In the genomic region with DNA sequence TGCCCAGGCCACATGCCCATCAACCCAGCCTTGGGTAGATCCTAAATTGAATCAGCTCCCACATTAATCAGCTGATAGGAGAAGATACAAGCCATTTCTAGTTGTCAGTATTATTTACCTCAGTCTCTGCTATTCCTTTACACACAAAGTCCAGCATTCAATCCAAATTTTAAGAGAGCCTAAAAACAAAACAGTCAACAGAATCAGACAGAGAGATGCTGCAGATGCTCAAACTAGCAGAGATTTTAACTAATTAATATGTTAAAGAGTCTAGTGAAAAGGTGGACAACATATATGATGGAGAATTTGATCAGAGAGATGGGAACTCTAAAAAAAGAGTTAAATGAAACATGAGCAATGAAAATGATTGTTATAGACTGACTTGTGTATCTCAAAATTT, we compare ENCODE assay signal across 28 cellular contexts.
"Had no signal": no experiment of that assay in that cellular context is flagged by ENCODE, and none has a peak within 500 bp of the region (broad histone marks: within the 10 kb centered on the region; RNA-seq: fewer than 3 reads in every experiment).

No MANE protein-coding gene starts in this region.

- H3K36me3 Mint-ChIP-seq: stimulated activated effector memory CD8-positive, alpha-beta T cell treated with anti-CD3 and anti-CD28 coated beads, Interleukin-12 subunit alpha, Interleukin-12 subunit beta, amount 100 ng/mL, for 72 hours; type B pancreatic cell had no signal

- H3K4me1 ChIP-seq: stomach, thyroid gland, tibial artery, tibial nerve, upper lobe of right lung had no signal

- H3K4me3 Mint-ChIP-seq: stimulated activated effector memory CD8-positive, alpha-beta T cell treated with anti-CD3 and anti-CD28 coated beads, Interleukin-12 subunit alpha, Interleukin-12 subunit beta, amount 100 ng/mL, for 72 hours; stimulated activated memory B cell treated with anti-CD40 and anti-IgM and Interleukin-4, amounts not matched to agents 10 μg/mL and 1 μg/mL and 100 μg/mL, for 72 hours; stimulated activated naive B cell treated with anti-CD40 and anti-IgM and Interleukin-4, amounts not matched to agents 10 μg/mL and 1 μg/mL and 100 μg/mL, for 72 hours; stimulated activated naive CD8-positive, alpha-beta T cell treated with anti-CD3 and anti-CD28 coated beads, Interleukin-15, amount 100 ng/mL, for 72 hours; stimulated activated naive CD8-positive, alpha-beta T cell treated with anti-CD3 and anti-CD28 coated beads, Interleukin-15, Interleukin-2, amounts not matched to agents 100 ng/mL and 50 ng/mL, for 24 hours; type B pancreatic cell had no signal

- H3K27ac Mint-ChIP-seq: stimulated activated effector memory CD8-positive, alpha-beta T cell treated with anti-CD3 and anti-CD28 coated beads, Interleukin-12 subunit alpha, Interleukin-12 subunit beta, amount 100 ng/mL, for 72 hours; stimulated activated memory B cell treated with anti-CD40 and anti-IgM and Interleukin-4, amounts not matched to agents 10 μg/mL and 1 μg/mL and 100 μg/mL, for 72 hours; stimulated activated naive B cell treated with anti-CD40 and anti-IgM and Interleukin-4, amounts not matched to agents 10 μg/mL and 1 μg/mL and 100 μg/mL, for 72 hours; stimulated activated naive CD8-positive, alpha-beta T cell treated with anti-CD3 and anti-CD28 coated beads, Interleukin-15, amount 100 ng/mL, for 72 hours; stimulated activated naive CD8-positive, alpha-beta T cell treated with anti-CD3 and anti-CD28 coated beads, Interleukin-15, Interleukin-2, amounts not matched to agents 100 ng/mL and 50 ng/mL, for 24 hours; type B pancreatic cell had no signal

- H3K27me3 Mint-ChIP-seq: stimulated activated memory B cell treated with anti-CD40 and anti-IgM and Interleukin-4, amounts not matched to agents 10 μg/mL and 1 μg/mL and 100 μg/mL, for 72 hours had no signal

- H3K36me3 ChIP-seq: stomach, suprapubic skin, thoracic aorta, thyroid gland, tibial artery, tibial nerve, transverse colon, upper lobe of left lung, upper lobe of right lung, uterus, vagina had no signal

- H3K4me3 ChIP-seq: stomach, suprapubic skin, testis, thoracic aorta, thyroid gland, tibial artery, tibial nerve, transverse colon, upper lobe of left lung, upper lobe of right lung, uterus, vagina had no signal

- ATAC-seq: stimulated activated effector memory CD8-positive, alpha-beta T cell treated with anti-CD3 and anti-CD28 coated beads, Interleukin-12 subunit alpha, Interleukin-12 subunit beta, amount 100 ng/mL, for 72 hours; stimulated activated memory B cell treated with anti-CD40 and anti-IgM and Interleukin-4, amounts not matched to agents 10 μg/mL and 1 μg/mL and 100 μg/mL, for 72 hours; stimulated activated naive B cell treated with anti-CD40 and anti-IgM and Interleukin-4, amounts not matched to agents 10 μg/mL and 1 μg/mL and 100 μg/mL, for 72 hours; stimulated activated naive CD8-positive, alpha-beta T cell treated with anti-CD3 and anti-CD28 coated beads, Interleukin-15, amount 100 ng/mL, for 72 hours; stimulated activated naive CD8-positive, alpha-beta T cell treated with anti-CD3 and anti-CD28 coated beads, Interleukin-15, Interleukin-2, amounts not matched to agents 100 U/mL and 50 U/mL, for 24 hours; upper lobe of right lung had no signal

- H3K27ac ChIP-seq: stomach, suprapubic skin, thoracic aorta, thyroid gland, tibial artery, tibial nerve, transverse colon, upper lobe of left lung, upper lobe of right lung, vagina had no signal

- DNase-seq: stimulated activated CD4-positive, alpha-beta T cell treated with anti-CD3 and anti-CD28 coated beads, Interleukin-2, amount 100 ng/mL, for 48 hours; stimulated activated CD4-positive, alpha-beta T cell treated with anti-CD3 and anti-CD28 coated beads, Interleukin-4, amount 100 ng/mL, for 1 hour; stimulated activated CD4-positive, alpha-beta T cell treated with anti-CD3 and anti-CD28 coated beads, Interleukin-4, amount 100 ng/mL, for 24 hours; stimulated activated CD4-positive, alpha-beta T cell treated with anti-CD3 and anti-CD28 coated beads, Interleukin-4, amount 100 ng/mL, for 4 hours; stimulated activated CD8-positive, alpha-beta memory T cell treated with anti-CD3 and anti-CD28 coated beads, Interleukin-4, amount 100 ng/mL, for 48 hours; stimulated activated naive B cell treated with anti-CD40 and anti-IgM and Interleukin-4, amounts not matched to agents 10 μg/mL and 1 μg/mL and 100 μg/mL, for 72 hours; stimulated activated naive CD4-positive, alpha-beta T cell; stimulated activated naive CD4-positive, alpha-beta T cell treated with Interleukin-2 at 50 U/mL for 16 hours; stimulated activated naive CD8-positive, alpha-beta T cell treated with anti-CD3 and anti-CD28 coated beads, Interleukin-15, amount 100 ng/mL, for 72 hours; stimulated activated naive CD8-positive, alpha-beta T cell treated with anti-CD3 and anti-CD28 coated beads, Interleukin-15, Interleukin-2, amounts not matched to agents 100 U/mL and 50 U/mL, for 24 hours; stomach; substantia nigra; testis; thyroid gland; tibial artery; transverse colon; trophoblast cell; upper lobe of left lung; upper lobe of right lung; uterus had no signal

- H3K27me3 ChIP-seq: stomach, suprapubic skin, testis, thyroid gland, tibial artery, tibial nerve, transverse colon, upper lobe of left lung, upper lobe of right lung, uterus, vagina had no signal

- H3K9me3 ChIP-seq: testis, thyroid gland, vagina had no signal
